In the genomic region with DNA sequence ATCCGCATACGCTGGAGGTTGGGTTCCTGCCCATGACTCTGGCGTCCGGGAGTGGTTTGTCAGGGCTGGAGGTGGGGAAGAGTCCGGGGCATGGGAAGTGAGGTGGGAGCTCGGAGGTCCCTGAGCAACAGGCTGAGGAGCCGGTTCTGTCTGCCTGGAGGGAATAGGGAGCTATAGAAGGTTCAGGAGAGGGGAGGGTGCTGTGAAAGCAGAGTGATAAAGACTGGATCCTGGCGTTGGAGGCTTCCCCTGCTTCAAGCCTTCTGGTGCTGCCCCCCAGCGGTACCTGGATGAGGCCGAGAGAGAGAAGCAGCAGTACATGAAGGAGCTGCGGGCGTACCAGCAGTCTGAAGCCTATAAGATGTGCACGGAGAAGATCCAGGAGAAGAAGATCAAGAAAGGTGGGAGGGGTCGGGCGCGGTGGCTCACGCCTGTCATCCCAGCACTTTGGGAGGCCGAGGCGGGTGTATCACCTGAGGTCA, we compare ENCODE assay signal across 1 cellular context.
TF ChIP-seq lines count a peak whose summit lies in the region.

No MANE protein-coding gene starts in this region.

TF ChIP-seq in GM23338, 12 proteins besides CTCF, POLR2A, EP300 and RAD21 (continued from another document):
- TF ChIP-seq, protein P1, sequence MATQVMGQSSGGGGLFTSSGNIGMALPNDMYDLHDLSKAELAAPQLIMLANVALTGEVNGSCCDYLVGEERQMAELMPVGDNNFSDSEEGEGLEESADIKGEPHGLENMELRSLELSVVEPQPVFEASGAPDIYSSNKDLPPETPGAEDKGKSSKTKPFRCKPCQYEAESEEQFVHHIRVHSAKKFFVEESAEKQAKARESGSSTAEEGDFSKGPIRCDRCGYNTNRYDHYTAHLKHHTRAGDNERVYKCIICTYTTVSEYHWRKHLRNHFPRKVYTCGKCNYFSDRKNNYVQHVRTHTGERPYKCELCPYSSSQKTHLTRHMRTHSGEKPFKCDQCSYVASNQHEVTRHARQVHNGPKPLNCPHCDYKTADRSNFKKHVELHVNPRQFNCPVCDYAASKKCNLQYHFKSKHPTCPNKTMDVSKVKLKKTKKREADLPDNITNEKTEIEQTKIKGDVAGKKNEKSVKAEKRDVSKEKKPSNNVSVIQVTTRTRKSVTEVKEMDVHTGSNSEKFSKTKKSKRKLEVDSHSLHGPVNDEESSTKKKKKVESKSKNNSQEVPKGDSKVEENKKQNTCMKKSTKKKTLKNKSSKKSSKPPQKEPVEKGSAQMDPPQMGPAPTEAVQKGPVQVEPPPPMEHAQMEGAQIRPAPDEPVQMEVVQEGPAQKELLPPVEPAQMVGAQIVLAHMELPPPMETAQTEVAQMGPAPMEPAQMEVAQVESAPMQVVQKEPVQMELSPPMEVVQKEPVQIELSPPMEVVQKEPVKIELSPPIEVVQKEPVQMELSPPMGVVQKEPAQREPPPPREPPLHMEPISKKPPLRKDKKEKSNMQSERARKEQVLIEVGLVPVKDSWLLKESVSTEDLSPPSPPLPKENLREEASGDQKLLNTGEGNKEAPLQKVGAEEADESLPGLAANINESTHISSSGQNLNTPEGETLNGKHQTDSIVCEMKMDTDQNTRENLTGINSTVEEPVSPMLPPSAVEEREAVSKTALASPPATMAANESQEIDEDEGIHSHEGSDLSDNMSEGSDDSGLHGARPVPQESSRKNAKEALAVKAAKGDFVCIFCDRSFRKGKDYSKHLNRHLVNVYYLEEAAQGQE (IDR thresholded peaks at IDR 0.05; ENCODE audit: unreplicated experiment) = no peak
- TF ChIP-seq NANOG (IDR thresholded peaks at IDR 0.05; ENCODE audit: borderline replicate concordance) = no peak
- TF ChIP-seq, protein P2, sequence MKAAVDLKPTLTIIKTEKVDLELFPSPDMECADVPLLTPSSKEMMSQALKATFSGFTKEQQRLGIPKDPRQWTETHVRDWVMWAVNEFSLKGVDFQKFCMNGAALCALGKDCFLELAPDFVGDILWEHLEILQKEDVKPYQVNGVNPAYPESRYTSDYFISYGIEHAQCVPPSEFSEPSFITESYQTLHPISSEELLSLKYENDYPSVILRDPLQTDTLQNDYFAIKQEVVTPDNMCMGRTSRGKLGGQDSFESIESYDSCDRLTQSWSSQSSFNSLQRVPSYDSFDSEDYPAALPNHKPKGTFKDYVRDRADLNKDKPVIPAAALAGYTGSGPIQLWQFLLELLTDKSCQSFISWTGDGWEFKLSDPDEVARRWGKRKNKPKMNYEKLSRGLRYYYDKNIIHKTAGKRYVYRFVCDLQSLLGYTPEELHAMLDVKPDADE (IDR thresholded peaks at IDR 0.05) = no peak
- TF ChIP-seq, protein P3, sequence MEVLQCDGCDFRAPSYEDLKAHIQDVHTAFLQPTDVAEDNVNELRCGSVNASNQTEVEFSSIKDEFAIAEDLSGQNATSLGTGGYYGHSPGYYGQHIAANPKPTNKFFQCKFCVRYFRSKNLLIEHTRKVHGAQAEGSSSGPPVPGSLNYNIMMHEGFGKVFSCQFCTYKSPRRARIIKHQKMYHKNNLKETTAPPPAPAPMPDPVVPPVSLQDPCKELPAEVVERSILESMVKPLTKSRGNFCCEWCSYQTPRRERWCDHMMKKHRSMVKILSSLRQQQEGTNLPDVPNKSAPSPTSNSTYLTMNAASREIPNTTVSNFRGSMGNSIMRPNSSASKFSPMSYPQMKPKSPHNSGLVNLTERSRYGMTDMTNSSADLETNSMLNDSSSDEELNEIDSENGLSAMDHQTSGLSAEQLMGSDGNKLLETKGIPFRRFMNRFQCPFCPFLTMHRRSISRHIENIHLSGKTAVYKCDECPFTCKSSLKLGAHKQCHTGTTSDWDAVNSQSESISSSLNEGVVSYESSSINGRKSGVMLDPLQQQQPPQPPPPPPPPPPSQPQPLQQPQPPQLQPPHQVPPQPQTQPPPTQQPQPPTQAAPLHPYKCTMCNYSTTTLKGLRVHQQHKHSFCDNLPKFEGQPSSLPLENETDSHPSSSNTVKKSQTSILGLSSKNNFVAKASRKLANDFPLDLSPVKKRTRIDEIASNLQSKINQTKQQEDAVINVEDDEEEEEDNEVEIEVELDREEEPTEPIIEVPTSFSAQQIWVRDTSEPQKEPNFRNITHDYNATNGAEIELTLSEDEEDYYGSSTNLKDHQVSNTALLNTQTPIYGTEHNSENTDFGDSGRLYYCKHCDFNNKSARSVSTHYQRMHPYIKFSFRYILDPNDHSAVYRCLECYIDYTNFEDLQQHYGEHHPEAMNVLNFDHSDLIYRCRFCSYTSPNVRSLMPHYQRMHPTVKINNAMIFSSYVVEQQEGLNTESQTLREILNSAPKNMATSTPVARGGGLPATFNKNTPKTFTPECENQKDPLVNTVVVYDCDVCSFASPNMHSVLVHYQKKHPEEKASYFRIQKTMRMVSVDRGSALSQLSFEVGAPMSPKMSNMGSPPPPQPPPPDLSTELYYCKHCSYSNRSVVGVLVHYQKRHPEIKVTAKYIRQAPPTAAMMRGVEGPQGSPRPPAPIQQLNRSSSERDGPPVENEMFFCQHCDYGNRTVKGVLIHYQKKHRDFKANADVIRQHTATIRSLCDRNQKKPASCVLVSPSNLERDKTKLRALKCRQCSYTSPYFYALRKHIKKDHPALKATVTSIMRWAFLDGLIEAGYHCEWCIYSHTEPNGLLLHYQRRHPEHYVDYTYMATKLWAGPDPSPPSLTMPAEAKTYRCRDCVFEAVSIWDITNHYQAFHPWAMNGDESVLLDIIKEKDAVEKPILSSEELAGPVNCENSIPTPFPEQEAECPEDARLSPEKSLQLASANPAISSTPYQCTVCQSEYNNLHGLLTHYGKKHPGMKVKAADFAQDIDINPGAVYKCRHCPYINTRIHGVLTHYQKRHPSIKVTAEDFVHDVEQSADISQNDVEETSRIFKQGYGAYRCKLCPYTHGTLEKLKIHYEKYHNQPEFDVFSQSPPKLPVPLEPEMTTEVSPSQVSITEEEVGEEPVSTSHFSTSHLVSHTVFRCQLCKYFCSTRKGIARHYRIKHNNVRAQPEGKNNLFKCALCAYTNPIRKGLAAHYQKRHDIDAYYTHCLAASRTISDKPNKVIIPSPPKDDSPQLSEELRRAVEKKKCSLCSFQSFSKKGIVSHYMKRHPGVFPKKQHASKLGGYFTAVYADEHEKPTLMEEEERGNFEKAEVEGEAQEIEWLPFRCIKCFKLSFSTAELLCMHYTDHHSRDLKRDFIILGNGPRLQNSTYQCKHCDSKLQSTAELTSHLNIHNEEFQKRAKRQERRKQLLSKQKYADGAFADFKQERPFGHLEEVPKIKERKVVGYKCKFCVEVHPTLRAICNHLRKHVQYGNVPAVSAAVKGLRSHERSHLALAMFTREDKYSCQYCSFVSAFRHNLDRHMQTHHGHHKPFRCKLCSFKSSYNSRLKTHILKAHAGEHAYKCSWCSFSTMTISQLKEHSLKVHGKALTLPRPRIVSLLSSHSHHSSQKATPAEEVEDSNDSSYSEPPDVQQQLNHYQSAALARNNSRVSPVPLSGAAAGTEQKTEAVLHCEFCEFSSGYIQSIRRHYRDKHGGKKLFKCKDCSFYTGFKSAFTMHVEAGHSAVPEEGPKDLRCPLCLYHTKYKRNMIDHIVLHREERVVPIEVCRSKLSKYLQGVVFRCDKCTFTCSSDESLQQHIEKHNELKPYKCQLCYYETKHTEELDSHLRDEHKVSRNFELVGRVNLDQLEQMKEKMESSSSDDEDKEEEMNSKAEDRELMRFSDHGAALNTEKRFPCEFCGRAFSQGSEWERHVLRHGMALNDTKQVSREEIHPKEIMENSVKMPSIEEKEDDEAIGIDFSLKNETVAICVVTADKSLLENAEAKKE (CRISPR knock-in tag; IDR thresholded peaks at IDR 0.05) = no peak
